Comparison of ENCODE assay signal across 1 cellular context in the genomic region with DNA sequence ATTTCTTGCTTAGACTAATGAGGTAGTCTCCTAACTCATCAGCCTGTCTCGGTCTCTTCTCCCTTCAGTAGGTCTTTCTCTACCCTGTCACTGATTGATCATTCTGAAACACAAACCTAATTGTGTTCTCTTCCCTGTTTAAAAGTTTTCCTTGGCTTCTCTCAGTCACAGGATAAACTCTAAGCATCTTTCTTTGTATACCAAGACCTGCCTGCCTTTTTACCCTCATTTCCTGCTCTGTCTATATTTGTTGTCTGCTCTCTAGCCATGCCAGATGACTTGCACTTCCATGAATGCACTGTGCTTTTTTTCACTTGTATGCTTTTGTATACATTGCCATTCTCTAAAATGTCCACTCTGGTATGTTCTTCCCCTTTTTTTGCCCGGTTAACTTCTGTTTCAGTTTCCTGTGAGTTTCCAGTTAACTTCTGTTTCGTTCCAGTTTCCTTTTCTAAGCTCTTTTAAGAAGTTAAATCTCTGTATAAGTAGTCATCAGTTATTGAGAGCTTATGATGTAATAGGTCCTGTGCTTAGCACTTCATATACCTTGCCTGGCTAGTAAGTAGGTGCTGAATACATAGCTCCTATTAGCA.
A peak's percentile ranks its signal among the peaks of the same experiment; 100 is the strongest.
TF ChIP-seq lines count a peak whose summit lies in the region.

No MANE protein-coding gene starts in this region.

TF ChIP-seq in GM12878, 131 proteins besides CTCF, POLR2A, EP300 and RAD21 (continued from another document):
- TF ChIP-seq MYC (IDR thresholded peaks at IDR 0.05; ENCODE audit: insufficient read depth, insufficient read length, insufficient replicate concordance, low read length, severe bottlenecking) (no peak), ZSCAN29 (IDR thresholded peaks at IDR 0.05) (no peak), CHD1 (IDR thresholded peaks at IDR 0.05; ENCODE audit: low read depth, low read length) (no peak), EGR1 (IDR thresholded peaks at IDR 0.05; ENCODE audit: borderline replicate concordance in 1 of 2, low read depth in 2 of 2, low read length in 2 of 2) (no peak), FOXK2 (IDR thresholded peaks at IDR 0.05) (no peak), CREM (IDR thresholded peaks at IDR 0.05; ENCODE audit: low read depth) (peak; percentile 39; the same call in 1 of the 2 replicates), IRF4 (IDR thresholded peaks at IDR 0.05; ENCODE audit: low read depth, low read length) (no peak), STAT1 (conservative IDR thresholded peaks at IDR 0.05) (no peak), BCL11A (IDR thresholded peaks at IDR 0.05; ENCODE audit: low read depth, low read length) (no peak; the same call in 1 of the 2 replicates), NBN (IDR thresholded peaks at IDR 0.05) (peak; percentile 80; the same call in 1 of the 2 replicates), NFIC (IDR thresholded peaks at IDR 0.05; ENCODE audit: low read depth, low read length) (peak; percentile 77; the same call in 1 of the 2 replicates), TARDBP (IDR thresholded peaks at IDR 0.05; ENCODE audit: borderline replicate concordance) (no peak), MTA2 (IDR thresholded peaks at IDR 0.05; ENCODE audit: low read depth) (peak; percentile 44; the same call in 1 of the 2 replicates), RELA (IDR thresholded peaks at IDR 0.05; ENCODE audit: borderline replicate concordance, partially characterized antibody) (peak; percentile 54), KAT2A (conservative IDR thresholded peaks at IDR 0.05; ENCODE audit: control insufficient read depth, low read depth, low read length) (no peak), POU2F2 (IDR thresholded peaks at IDR 0.05; ENCODE audit: borderline replicate concordance, low read depth, low read length) (no peak), KDM1A (IDR thresholded peaks at IDR 0.05; ENCODE audit: borderline replicate concordance) (no peak)
- TF ChIP-seq, protein P1, sequence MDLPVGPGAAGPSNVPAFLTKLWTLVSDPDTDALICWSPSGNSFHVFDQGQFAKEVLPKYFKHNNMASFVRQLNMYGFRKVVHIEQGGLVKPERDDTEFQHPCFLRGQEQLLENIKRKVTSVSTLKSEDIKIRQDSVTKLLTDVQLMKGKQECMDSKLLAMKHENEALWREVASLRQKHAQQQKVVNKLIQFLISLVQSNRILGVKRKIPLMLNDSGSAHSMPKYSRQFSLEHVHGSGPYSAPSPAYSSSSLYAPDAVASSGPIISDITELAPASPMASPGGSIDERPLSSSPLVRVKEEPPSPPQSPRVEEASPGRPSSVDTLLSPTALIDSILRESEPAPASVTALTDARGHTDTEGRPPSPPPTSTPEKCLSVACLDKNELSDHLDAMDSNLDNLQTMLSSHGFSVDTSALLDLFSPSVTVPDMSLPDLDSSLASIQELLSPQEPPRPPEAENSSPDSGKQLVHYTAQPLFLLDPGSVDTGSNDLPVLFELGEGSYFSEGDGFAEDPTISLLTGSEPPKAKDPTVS (IDR thresholded peaks at IDR 0.05; ENCODE audit: low read depth, low read length) = no peak
